ENCODE assay signal across 30 cellular contexts in genomic region chr1:153437236-153437635, GRCh38. TPM values are rescaled to one million over a fixed set of nuclear protein-coding genes. Genes with fewer than 3 reads are reported as not detected.
"Had no signal": no experiment of that assay in that cellular context is flagged by ENCODE, and none has a peak within 500 bp of the region (broad histone marks: within the 10 kb centered on the region; RNA-seq: fewer than 3 reads in every experiment).

No MANE protein-coding gene starts in this region.

- H3K9me3 Mint-ChIP-seq: dendritic cell treated with granulocyte-macrophage colony-stimulating factor and Interleukin-4, amounts not matched to agents 40 ng/mL and 50 ng/mL, for 4 days; effector memory CD8-positive, alpha-beta T cell; endodermal cell; mesothelial cell of epicardium had no signal

- H3K36me3 ChIP-seq: esophagus squamous epithelium, gastrocnemius medialis, heart right ventricle, left lung, lower lobe of right lung had no signal

- H3K27me3 ChIP-seq: gastrocnemius medialis, left lung had no signal

- H3K4me1 Mint-ChIP-seq: endodermal cell, mesothelial cell of epicardium had no signal

- H3K36me3 Mint-ChIP-seq: mesothelial cell of epicardium had no signal

- H3K4me3 ChIP-seq: esophagus squamous epithelium, gastrocnemius medialis, heart right ventricle, left lung, lower lobe of right lung, mucosa of descending colon had no signal

- H3K4me1 ChIP-seq: esophagus squamous epithelium, gastrocnemius medialis, heart right ventricle, left lung, lower lobe of right lung had no signal

- DNase-seq: cortex of kidney; effector CD8-positive, alpha-beta T cell; effector memory CD8-positive, alpha-beta T cell; endodermal cell; esophagus squamous epithelium; foreskin fibroblast; foreskin melanocyte; gastrocnemius medialis; glutamatergic neuron; head of caudate nucleus; heart right ventricle; hippocampal formation; left cardiac atrium; left lung; left ventricle myocardium superior; lower lobe of right lung; mesenchymal stem cell; mucosa of descending colon had no signal

- ATAC-seq: effector memory CD8-positive, alpha-beta T cell; esophagus mucosa; gastrocnemius medialis; heart right ventricle; left cardiac atrium; left lung; left ventricle myocardium superior; lower lobe of right lung; mucosa of descending colon had no signal

- H3K4me3 Mint-ChIP-seq: dendritic cell treated with granulocyte-macrophage colony-stimulating factor and Interleukin-4, amounts not matched to agents 40 ng/mL and 50 ng/mL, for 4 days; effector memory CD8-positive, alpha-beta T cell; endodermal cell; mesothelial cell of epicardium had no signal

- H3K27ac Mint-ChIP-seq: dendritic cell treated with granulocyte-macrophage colony-stimulating factor and Interleukin-4, amounts not matched to agents 40 ng/mL and 50 ng/mL, for 4 days; effector memory CD8-positive, alpha-beta T cell; endodermal cell; mesothelial cell of epicardium had no signal

- H3K9me3 ChIP-seq: esophagus squamous epithelium, gastrocnemius medialis, heart right ventricle, left lung, lower lobe of right lung, mucosa of descending colon had no signal

- H3K27ac ChIP-seq: epithelial cell of prostate, esophagus squamous epithelium, gastrocnemius medialis, heart right ventricle, left lung, lower lobe of right lung had no signal

RNA-seq across cellular contexts. Expression of gene S100A7A, which starts 20.9 kb away (rescaled TPM):
- total RNA-seq: dermis microvascular lymphatic vessel endothelial cell, endodermal cell, gastrocnemius medialis, glomerular endothelial cell, heart right ventricle, kidney epithelial cell, left cardiac atrium, left lung, left ventricle myocardium superior, lower leg skin, lower lobe of right lung, lung microvascular endothelial cell, mesenteric fat pad, mesothelial cell of epicardium, mucosa of descending colon, myocyte had no signal
- polyA plus RNA-seq: heart right ventricle, keratinocyte had no signal

RNA-seq across cellular contexts. Expression of gene S100A7, which starts 23.2 kb away (rescaled TPM):
- total RNA-seq: dermis microvascular lymphatic vessel endothelial cell, endodermal cell, gastrocnemius medialis, glomerular endothelial cell, heart right ventricle, kidney epithelial cell, left cardiac atrium, left lung, left ventricle myocardium superior, lower lobe of right lung, lung microvascular endothelial cell, mesenteric fat pad, mesothelial cell of epicardium, mucosa of descending colon, myocyte had no signal

RNA-seq across cellular contexts. Expression of gene S100A8, which starts 46.4 kb away (rescaled TPM):
- total RNA-seq: dermis microvascular lymphatic vessel endothelial cell, endodermal cell, glomerular endothelial cell, kidney epithelial cell, lung microvascular endothelial cell, mesothelial cell of epicardium, myocyte had no signal
